In the genomic region with DNA sequence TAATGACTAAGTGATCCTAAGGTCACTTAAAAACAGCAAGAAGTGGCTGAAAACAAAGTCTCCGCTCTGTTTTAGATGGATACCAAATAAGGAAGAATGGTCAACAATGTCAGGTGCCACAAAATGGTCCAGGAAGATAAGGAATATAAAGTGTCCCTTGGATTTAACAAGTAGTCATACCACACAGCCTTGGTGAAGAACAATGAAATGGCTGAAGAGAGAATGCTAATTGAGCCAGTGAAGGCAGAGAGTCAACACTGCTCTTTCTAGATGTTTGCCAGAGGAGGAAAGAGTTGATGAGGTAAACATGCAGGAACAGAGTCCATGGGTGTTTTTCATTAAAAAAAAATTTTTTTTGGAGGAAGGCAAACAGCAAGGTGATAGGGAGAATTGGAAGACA, we compare ENCODE assay signal across 1 cellular context.
TF ChIP-seq lines count a peak whose summit lies in the region.

No MANE protein-coding gene starts in this region.

TF ChIP-seq in HepG2, 621 proteins besides CTCF, POLR2A, EP300 and RAD21 (continued from another document):
- TF ChIP-seq, protein P1, sequence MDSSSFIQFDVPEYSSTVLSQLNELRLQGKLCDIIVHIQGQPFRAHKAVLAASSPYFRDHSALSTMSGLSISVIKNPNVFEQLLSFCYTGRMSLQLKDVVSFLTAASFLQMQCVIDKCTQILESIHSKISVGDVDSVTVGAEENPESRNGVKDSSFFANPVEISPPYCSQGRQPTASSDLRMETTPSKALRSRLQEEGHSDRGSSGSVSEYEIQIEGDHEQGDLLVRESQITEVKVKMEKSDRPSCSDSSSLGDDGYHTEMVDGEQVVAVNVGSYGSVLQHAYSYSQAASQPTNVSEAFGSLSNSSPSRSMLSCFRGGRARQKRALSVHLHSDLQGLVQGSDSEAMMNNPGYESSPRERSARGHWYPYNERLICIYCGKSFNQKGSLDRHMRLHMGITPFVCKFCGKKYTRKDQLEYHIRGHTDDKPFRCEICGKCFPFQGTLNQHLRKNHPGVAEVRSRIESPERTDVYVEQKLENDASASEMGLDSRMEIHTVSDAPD (CRISPR knock-in tag; IDR thresholded peaks at IDR 0.05) = no peak
- peak; percentile 90 for TF ChIP-seq FOXA3 (CRISPR knock-in tag; IDR thresholded peaks at IDR 0.05)
- no peak for TF ChIP-seq RCOR2 (CRISPR knock-in tag; IDR thresholded peaks at IDR 0.05)
- TF ChIP-seq PPARG (CRISPR knock-in tag; conservative IDR thresholded peaks at IDR 0.05) = 0 out of 2 replicates have a peak, but pooled peaks have one; percentile 15
- TF ChIP-seq, protein P2, sequence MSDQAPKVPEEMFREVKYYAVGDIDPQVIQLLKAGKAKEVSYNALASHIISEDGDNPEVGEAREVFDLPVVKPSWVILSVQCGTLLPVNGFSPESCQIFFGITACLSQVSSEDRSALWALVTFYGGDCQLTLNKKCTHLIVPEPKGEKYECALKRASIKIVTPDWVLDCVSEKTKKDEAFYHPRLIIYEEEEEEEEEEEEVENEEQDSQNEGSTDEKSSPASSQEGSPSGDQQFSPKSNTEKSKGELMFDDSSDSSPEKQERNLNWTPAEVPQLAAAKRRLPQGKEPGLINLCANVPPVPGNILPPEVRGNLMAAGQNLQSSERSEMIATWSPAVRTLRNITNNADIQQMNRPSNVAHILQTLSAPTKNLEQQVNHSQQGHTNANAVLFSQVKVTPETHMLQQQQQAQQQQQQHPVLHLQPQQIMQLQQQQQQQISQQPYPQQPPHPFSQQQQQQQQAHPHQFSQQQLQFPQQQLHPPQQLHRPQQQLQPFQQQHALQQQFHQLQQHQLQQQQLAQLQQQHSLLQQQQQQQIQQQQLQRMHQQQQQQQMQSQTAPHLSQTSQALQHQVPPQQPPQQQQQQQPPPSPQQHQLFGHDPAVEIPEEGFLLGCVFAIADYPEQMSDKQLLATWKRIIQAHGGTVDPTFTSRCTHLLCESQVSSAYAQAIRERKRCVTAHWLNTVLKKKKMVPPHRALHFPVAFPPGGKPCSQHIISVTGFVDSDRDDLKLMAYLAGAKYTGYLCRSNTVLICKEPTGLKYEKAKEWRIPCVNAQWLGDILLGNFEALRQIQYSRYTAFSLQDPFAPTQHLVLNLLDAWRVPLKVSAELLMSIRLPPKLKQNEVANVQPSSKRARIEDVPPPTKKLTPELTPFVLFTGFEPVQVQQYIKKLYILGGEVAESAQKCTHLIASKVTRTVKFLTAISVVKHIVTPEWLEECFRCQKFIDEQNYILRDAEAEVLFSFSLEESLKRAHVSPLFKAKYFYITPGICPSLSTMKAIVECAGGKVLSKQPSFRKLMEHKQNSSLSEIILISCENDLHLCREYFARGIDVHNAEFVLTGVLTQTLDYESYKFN (CRISPR knock-in tag; conservative IDR thresholded peaks at IDR 0.05) = peak; percentile 71
- TF ChIP-seq KLF9 (CRISPR knock-in tag; IDR thresholded peaks at IDR 0.05; ENCODE audit: low read depth) = no peak
- no peak for TF ChIP-seq CREB1 (IDR thresholded peaks at IDR 0.05)
- no peak for TF ChIP-seq CREB1 (CRISPR knock-in tag; IDR thresholded peaks at IDR 0.05)
- TF ChIP-seq SOX5 (CRISPR knock-in tag; IDR thresholded peaks at IDR 0.05; ENCODE audit: borderline replicate concordance) = peak; percentile 90
- no peak for TF ChIP-seq ZNF263 (CRISPR knock-in tag; IDR thresholded peaks at IDR 0.05)
- TF ChIP-seq ZNF224 (CRISPR knock-in tag; IDR thresholded peaks at IDR 0.05) = no peak
- TF ChIP-seq, protein P3, sequence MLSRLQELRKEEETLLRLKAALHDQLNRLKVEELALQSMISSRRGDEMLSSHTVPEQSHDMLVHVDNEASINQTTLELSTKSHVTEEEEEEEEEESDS (CRISPR knock-in tag; IDR thresholded peaks at IDR 0.05; ENCODE audit: borderline replicate concordance) = no peak
- TF ChIP-seq EED (CRISPR knock-in tag; IDR thresholded peaks at IDR 0.05) = no peak
- TF ChIP-seq, protein P4, sequence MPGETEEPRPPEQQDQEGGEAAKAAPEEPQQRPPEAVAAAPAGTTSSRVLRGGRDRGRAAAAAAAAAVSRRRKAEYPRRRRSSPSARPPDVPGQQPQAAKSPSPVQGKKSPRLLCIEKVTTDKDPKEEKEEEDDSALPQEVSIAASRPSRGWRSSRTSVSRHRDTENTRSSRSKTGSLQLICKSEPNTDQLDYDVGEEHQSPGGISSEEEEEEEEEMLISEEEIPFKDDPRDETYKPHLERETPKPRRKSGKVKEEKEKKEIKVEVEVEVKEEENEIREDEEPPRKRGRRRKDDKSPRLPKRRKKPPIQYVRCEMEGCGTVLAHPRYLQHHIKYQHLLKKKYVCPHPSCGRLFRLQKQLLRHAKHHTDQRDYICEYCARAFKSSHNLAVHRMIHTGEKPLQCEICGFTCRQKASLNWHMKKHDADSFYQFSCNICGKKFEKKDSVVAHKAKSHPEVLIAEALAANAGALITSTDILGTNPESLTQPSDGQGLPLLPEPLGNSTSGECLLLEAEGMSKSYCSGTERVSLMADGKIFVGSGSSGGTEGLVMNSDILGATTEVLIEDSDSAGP (CRISPR knock-in tag; IDR thresholded peaks at IDR 0.05; ENCODE audit: borderline replicate concordance) = no peak
- no peak for TF ChIP-seq ATM (IDR thresholded peaks at IDR 0.05; ENCODE audit: borderline replicate concordance)
- TF ChIP-seq ELF4 (CRISPR knock-in tag; IDR thresholded peaks at IDR 0.05; ENCODE audit: borderline replicate concordance) = no peak
- no peak for TF ChIP-seq XBP1 (CRISPR knock-in tag; IDR thresholded peaks at IDR 0.05)
- TF ChIP-seq, protein P5, sequence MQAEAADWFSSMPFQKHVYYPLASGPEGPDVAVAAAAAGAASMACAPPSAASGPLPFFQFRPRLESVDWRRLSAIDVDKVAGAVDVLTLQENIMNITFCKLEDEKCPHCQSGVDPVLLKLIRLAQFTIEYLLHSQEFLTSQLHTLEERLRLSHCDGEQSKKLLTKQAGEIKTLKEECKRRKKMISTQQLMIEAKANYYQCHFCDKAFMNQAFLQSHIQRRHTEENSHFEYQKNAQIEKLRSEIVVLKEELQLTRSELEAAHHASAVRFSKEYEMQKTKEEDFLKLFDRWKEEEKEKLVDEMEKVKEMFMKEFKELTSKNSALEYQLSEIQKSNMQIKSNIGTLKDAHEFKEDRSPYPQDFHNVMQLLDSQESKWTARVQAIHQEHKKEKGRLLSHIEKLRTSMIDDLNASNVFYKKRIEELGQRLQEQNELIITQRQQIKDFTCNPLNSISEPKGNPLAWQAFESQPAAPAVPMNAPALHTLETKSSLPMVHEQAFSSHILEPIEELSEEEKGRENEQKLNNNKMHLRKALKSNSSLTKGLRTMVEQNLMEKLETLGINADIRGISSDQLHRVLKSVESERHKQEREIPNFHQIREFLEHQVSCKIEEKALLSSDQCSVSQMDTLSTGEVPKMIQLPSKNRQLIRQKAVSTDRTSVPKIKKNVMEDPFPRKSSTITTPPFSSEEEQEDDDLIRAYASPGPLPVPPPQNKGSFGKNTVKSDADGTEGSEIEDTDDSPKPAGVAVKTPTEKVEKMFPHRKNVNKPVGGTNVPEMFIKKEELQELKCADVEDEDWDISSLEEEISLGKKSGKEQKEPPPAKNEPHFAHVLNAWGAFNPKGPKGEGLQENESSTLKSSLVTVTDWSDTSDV (CRISPR knock-in tag; IDR thresholded peaks at IDR 0.05) = no peak
- no peak for TF ChIP-seq ASH2L (IDR thresholded peaks at IDR 0.05; ENCODE audit: insufficient read length, low read depth, low read length)
- TF ChIP-seq, protein P6, sequence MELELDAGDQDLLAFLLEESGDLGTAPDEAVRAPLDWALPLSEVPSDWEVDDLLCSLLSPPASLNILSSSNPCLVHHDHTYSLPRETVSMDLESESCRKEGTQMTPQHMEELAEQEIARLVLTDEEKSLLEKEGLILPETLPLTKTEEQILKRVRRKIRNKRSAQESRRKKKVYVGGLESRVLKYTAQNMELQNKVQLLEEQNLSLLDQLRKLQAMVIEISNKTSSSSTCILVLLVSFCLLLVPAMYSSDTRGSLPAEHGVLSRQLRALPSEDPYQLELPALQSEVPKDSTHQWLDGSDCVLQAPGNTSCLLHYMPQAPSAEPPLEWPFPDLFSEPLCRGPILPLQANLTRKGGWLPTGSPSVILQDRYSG (CRISPR knock-in tag; IDR thresholded peaks at IDR 0.05) = no peak
- TF ChIP-seq MBD4 (IDR thresholded peaks at IDR 0.05; ENCODE audit: borderline replicate concordance, low read length) = no peak
- TF ChIP-seq, protein P7, sequence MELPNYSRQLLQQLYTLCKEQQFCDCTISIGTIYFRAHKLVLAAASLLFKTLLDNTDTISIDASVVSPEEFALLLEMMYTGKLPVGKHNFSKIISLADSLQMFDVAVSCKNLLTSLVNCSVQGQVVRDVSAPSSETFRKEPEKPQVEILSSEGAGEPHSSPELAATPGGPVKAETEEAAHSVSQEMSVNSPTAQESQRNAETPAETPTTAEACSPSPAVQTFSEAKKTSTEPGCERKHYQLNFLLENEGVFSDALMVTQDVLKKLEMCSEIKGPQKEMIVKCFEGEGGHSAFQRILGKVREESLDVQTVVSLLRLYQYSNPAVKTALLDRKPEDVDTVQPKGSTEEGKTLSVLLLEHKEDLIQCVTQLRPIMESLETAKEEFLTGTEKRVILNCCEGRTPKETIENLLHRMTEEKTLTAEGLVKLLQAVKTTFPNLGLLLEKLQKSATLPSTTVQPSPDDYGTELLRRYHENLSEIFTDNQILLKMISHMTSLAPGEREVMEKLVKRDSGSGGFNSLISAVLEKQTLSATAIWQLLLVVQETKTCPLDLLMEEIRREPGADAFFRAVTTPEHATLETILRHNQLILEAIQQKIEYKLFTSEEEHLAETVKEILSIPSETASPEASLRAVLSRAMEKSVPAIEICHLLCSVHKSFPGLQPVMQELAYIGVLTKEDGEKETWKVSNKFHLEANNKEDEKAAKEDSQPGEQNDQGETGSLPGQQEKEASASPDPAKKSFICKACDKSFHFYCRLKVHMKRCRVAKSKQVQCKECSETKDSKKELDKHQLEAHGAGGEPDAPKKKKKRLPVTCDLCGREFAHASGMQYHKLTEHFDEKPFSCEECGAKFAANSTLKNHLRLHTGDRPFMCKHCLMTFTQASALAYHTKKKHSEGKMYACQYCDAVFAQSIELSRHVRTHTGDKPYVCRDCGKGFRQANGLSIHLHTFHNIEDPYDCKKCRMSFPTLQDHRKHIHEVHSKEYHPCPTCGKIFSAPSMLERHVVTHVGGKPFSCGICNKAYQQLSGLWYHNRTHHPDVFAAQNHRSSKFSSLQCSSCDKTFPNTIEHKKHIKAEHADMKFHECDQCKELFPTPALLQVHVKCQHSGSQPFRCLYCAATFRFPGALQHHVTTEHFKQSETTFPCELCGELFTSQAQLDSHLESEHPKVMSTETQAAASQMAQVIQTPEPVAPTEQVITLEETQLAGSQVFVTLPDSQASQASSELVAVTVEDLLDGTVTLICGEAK (IDR thresholded peaks at IDR 0.05) = no peak
- TF ChIP-seq, protein P7 (CRISPR knock-in tag; IDR thresholded peaks at IDR 0.05) = no peak
- no peak for TF ChIP-seq CBX5 (CRISPR knock-in tag; IDR thresholded peaks at IDR 0.05; ENCODE audit: borderline replicate concordance)
- no peak for TF ChIP-seq ZNF841 (CRISPR knock-in tag; IDR thresholded peaks at IDR 0.05; ENCODE audit: borderline replicate concordance)
